Comparison of ENCODE assay signal across 17 cellular contexts in the genomic region with DNA sequence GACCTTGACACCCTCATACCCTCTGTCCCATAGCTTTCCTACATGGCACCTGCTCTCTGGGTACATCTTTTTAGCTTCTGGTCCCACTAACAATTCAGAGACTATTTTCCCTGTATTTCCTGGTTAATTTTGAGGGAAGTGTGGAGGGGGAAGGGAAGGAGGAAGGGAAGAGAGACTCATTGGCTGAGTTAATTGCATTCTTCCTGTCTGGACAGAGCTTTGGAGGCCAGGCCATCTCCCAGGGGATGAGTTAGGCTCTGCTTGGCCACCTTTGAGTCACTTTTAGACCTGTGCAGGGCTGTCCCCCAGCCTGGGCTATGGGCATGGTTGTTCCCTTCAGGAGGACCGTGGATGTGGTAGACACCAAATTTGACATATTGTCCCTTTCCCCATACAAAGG.
DNase-seq lines count a peak whose midpoint lies in the region; ATAC-seq lines count a peak whose summit lies in the region.
"Had no signal": no experiment of that assay in that cellular context is flagged by ENCODE, and none has a peak within 500 bp of the region (broad histone marks: within the 10 kb centered on the region; RNA-seq: fewer than 3 reads in every experiment).

No MANE protein-coding gene starts in this region.

- no peaks in the 10 kb centered on the region for H3K27me3 ChIP-seq in SJCRH30

- no peak for ATAC-seq in GM21381 (IDR thresholded peaks at IDR 0.05; ENCODE audit: unreplicated experiment)
- no peak for ATAC-seq in GM18867 (IDR thresholded peaks at IDR 0.05; ENCODE audit: unreplicated experiment)
- ATAC-seq in natural killer cell treated with Interleukin-12 subunit alpha and Interleukin-12 subunit beta and Interleukin-15 and Interleukin-18, amount 100 ng/mL, for 72 hours, result no peak
- ATAC-seq: CD8-positive, alpha-beta T cell had no signal

- H3K9me3 Mint-ChIP-seq in natural killer cell treated with Interleukin-12 subunit alpha and Interleukin-12 subunit beta and Interleukin-15 and Interleukin-18, amount 100 ng/mL, for 72 hours, result no peaks in the 10 kb centered on the region
- H3K9me3 Mint-ChIP-seq: CD8-positive, alpha-beta T cell; T-helper 1 cell treated with Interleukin-12 subunit alpha and Interleukin-12 subunit beta and Interleukin-4 antibody, amounts not matched to agents 30 μg/mL and 1 μg/mL, for 36 hours had no signal

- H3K4me1 Mint-ChIP-seq in natural killer cell treated with Interleukin-12 subunit alpha and Interleukin-12 subunit beta and Interleukin-15 and Interleukin-18, amount 100 ng/mL, for 72 hours (ENCODE audit: low read depth in 2 of 2), result peaks cover 3 to 6% of the 10 kb centered on the region in 2 donors

- no peaks in the 10 kb centered on the region for H3K27me3 Mint-ChIP-seq in natural killer cell treated with Interleukin-12 subunit alpha and Interleukin-12 subunit beta and Interleukin-15 and Interleukin-18, amount 100 ng/mL, for 72 hours

- H3K9me3 ChIP-seq in SJCRH30 (replicated peaks), result no peaks in the 10 kb centered on the region

- H3K4me3 ChIP-seq in SJCRH30, result no peak overlapping the region
- H3K4me3 ChIP-seq: GM12878 had no signal

- peaks cover 15% of the 10 kb centered on the region for H3K4me1 ChIP-seq in SJCRH30

- no peaks in the 10 kb centered on the region for H3K36me3 Mint-ChIP-seq in natural killer cell treated with Interleukin-12 subunit alpha and Interleukin-12 subunit beta and Interleukin-15 and Interleukin-18, amount 100 ng/mL, for 72 hours
- H3K36me3 Mint-ChIP-seq: CD8-positive, alpha-beta T cell had no signal

- no peaks in the 10 kb centered on the region for H3K36me3 ChIP-seq in SJCRH30

- H3K4me3 Mint-ChIP-seq in natural killer cell treated with Interleukin-12 subunit alpha and Interleukin-12 subunit beta and Interleukin-15 and Interleukin-18, amount 100 ng/mL, for 72 hours, result no peak overlapping the region
- H3K4me3 Mint-ChIP-seq: CD8-positive, alpha-beta T cell; T-helper 1 cell treated with Interleukin-12 subunit alpha and Interleukin-12 subunit beta and Interleukin-4 antibody, amounts not matched to agents 30 μg/mL and 1 μg/mL, for 36 hours had no signal

- peak; percentile 26 for DNase-seq in HT1080 (ENCODE audit: low read depth)
- DNase-seq in SJCRH30, result peak in 1 of 2 experiments; percentile 7
- DNase-seq in kidney tubule cell (ENCODE audit: low spot score), result peak; percentile 80
- no peak for DNase-seq in natural killer cell treated with Interleukin-12 subunit alpha and Interleukin-12 subunit beta and Interleukin-15 and Interleukin-18, amount 100 ng/mL, for 72 hours (ENCODE audit: low spot score)
- DNase-seq in dermis blood vessel endothelial cell, result no peak
- DNase-seq: CD8-positive, alpha-beta T cell; DND-41; H7; KBM-7; NCI-H1048; NCI-H1436 treated with DMSO at 0.1 percent for 48 hours; NCI-H2081; SHP77 treated with DMSO at 0.1 percent for 48 hours had no signal

- H3K27ac Mint-ChIP-seq in natural killer cell treated with Interleukin-12 subunit alpha and Interleukin-12 subunit beta and Interleukin-15 and Interleukin-18, amount 100 ng/mL, for 72 hours, result no peak overlapping the region
- H3K27ac Mint-ChIP-seq: CD8-positive, alpha-beta T cell; T-helper 1 cell treated with Interleukin-12 subunit alpha and Interleukin-12 subunit beta and Interleukin-4 antibody, amounts not matched to agents 30 μg/mL and 1 μg/mL, for 36 hours had no signal

- peak overlapping the region; percentile 61 for H3K27ac ChIP-seq in SJCRH30

Comparison
In these comparisons a context has a peak if more than half of its experiments do, and no peak if none do; other contexts are left out.
1. DNase-seq: peak in HT1080 (single experiment) and kidney tubule cell (single experiment); none in natural killer cell treated with Interleukin-12 subunit alpha and Interleukin-12 subunit beta and Interleukin-15 and Interleukin-18, amount 100 ng/mL, for 72 hours (single experiment) and dermis blood vessel endothelial cell (single experiment).